Comparison of ENCODE assay signal across 10 cellular contexts in the genomic region with DNA sequence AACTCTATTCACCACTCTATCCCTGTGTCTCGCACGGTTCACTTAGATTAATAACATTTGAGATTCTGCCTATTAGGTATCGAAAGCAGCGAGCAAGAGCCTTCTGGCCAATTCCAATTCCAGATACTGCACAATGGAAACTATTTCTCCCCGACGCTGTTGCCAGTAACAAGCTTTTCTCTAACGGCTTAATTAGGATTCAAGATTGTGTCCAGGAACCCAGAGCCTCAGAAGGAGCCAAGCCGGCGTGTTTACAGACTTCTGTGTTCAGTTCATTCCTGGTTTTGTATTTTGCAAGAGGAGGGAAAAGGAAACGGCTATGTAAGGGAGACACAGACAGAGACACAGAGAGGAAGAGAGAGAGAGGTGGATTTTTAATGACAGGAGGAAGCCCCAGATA.
A peak's percentile ranks its signal among the peaks of the same experiment; 100 is the strongest.
DNase-seq lines count a peak whose midpoint lies in the region; ATAC-seq and TF ChIP-seq lines count a peak whose summit lies in the region.
"Had no signal": no experiment of that assay in that cellular context is flagged by ENCODE, and none has a peak within 500 bp of the region (broad histone marks: within the 10 kb centered on the region; RNA-seq: fewer than 3 reads in every experiment).

No MANE protein-coding gene starts in this region.

- POLR2A ChIA-PET in A673 (lab: Charles Lee; ENCODE audit: low non-redundant PET) = no interaction called here

- no TSS peak for BruUV-seq in A673 (replicated peaks; lab: Mats Ljungman, UMichigan)

- H3K36me3 ChIP-seq in left ventricle myocardium inferior (no peaks in the 10 kb centered on the region), osteoblast (ENCODE audit: insufficient read depth, low read length) (no peaks in the 10 kb centered on the region), urinary bladder (ENCODE audit: insufficient read depth) (no peaks in the 10 kb centered on the region), A673 (ENCODE audit: insufficient read depth, low read length, poor library complexity, severe bottlenecking) (no peaks in the 10 kb centered on the region)
- H3K36me3 ChIP-seq: MG63 had no signal

- TF ChIP-seq CTCF in left ventricle myocardium inferior (IDR thresholded peaks at IDR 0.05; ENCODE audit: borderline replicate concordance) (no peak), osteoblast (IDR thresholded peaks at IDR 0.05; ENCODE audit: extremely low read depth, low read depth, low read length) (no peak), A673 (conservative IDR thresholded peaks at IDR 0.05; ENCODE audit: low read depth, low read length) (no peak)

- no peaks in the 10 kb centered on the region for H4K20me1 ChIP-seq in osteoblast (ENCODE audit: insufficient read depth, low read length)

- H3K27me3 ChIP-seq in left ventricle myocardium inferior (ENCODE audit: low read depth) (peaks cover 23% of the 10 kb centered on the region), osteoblast (ENCODE audit: insufficient read depth, low read length) (no peaks in the 10 kb centered on the region), A673 (replicated peaks; ENCODE audit: insufficient read depth, low read depth, low read length, poor library complexity) (no peaks in the 10 kb centered on the region)
- H3K27me3 ChIP-seq: MG63 had no signal

- WGBS in urinary bladder = 28% methylated on average over 10 of the region's 10 CpGs

- CTCF ChIA-PET in A673 (lab: Charles Lee) = no interaction called here

- peak; percentile 12 for DNase-seq in cerebellar cortex (ENCODE audit: low spot score)
- DNase-seq in left ventricle myocardium inferior = no peak
- no peak for DNase-seq in osteoblast (ENCODE audit: insufficient read length, low spot score, missing footprints)
- no peak for DNase-seq in A673 (ENCODE audit: low spot score)
- DNase-seq: COR-L47, MG63, naive B cell had no signal

- H3K4me3 ChIP-seq in left ventricle myocardium inferior = peak overlapping the region; percentile 1
- H3K4me3 ChIP-seq in osteoblast (ENCODE audit: insufficient read depth, low read length) = peak overlapping the region; percentile 14
- H3K4me3 ChIP-seq in urinary bladder (ENCODE audit: low read depth, low read length) = no peak overlapping the region
- no peak overlapping the region for H3K4me3 ChIP-seq in A673 (ENCODE audit: low read depth, low read length, poor library complexity, severe bottlenecking)
- H3K4me3 ChIP-seq: MG63 had no signal

- no peak for ATAC-seq in HG03520 (IDR thresholded peaks at IDR 0.05; ENCODE audit: unreplicated experiment)
- ATAC-seq in HG02588 (IDR thresholded peaks at IDR 0.05; ENCODE audit: unreplicated experiment) = no peak

- peak overlapping the region; percentile 46 for H2AFZ ChIP-seq in osteoblast (ENCODE audit: low read length)

- peak overlapping the region; percentile 39 for H3K4me2 ChIP-seq in osteoblast (ENCODE audit: insufficient read depth, low read length)

- H3K27ac ChIP-seq in left ventricle myocardium inferior (replicated peaks) (peak overlapping the region; percentile 63), osteoblast (ENCODE audit: low read depth, low read length) (no peak overlapping the region), urinary bladder (ENCODE audit: low read depth) (peak overlapping the region; percentile 33), A673 (ENCODE audit: low read depth, low read length, poor library complexity, severe bottlenecking) (no peak overlapping the region)

- no peaks in the 10 kb centered on the region for H3K79me2 ChIP-seq in osteoblast (ENCODE audit: insufficient read depth, low read length)

- intact Hi-C loops in left ventricle myocardium inferior (cut with micrococcal nuclease) (no loop called here), A673 (cut with micrococcal nuclease; ENCODE audit: unreplicated experiment) (no loop called here)

- H3K4me1 ChIP-seq in left ventricle myocardium inferior (no peaks in the 10 kb centered on the region), osteoblast (ENCODE audit: insufficient read depth, low read length) (no peaks in the 10 kb centered on the region), urinary bladder (ENCODE audit: insufficient read depth) (no peaks in the 10 kb centered on the region), A673 (ENCODE audit: insufficient read depth, low read length, poor library complexity, severe bottlenecking) (no peaks in the 10 kb centered on the region)

- H3K9me3 ChIP-seq in left ventricle myocardium inferior (replicated peaks) (peaks cover 5% of the 10 kb centered on the region), osteoblast (ENCODE audit: low read depth, low read length) (no peaks in the 10 kb centered on the region), A673 (ENCODE audit: low read depth, low read length, poor library complexity, severe bottlenecking) (no peaks in the 10 kb centered on the region)
- H3K9me3 ChIP-seq: MG63 had no signal

Comparison
In these comparisons a context has a peak if more than half of its experiments do, and no peak if none do; other contexts are left out.
1. H3K27ac ChIP-seq: peak in left ventricle myocardium inferior (single experiment) and urinary bladder (single experiment); none in osteoblast (single experiment) and A673 (single experiment).
2. H3K4me3 ChIP-seq: peak in left ventricle myocardium inferior (single experiment) and osteoblast (single experiment); none in urinary bladder (single experiment) and A673 (single experiment).